15 cellular contexts compared by ENCODE assay signal in the genomic region with DNA sequence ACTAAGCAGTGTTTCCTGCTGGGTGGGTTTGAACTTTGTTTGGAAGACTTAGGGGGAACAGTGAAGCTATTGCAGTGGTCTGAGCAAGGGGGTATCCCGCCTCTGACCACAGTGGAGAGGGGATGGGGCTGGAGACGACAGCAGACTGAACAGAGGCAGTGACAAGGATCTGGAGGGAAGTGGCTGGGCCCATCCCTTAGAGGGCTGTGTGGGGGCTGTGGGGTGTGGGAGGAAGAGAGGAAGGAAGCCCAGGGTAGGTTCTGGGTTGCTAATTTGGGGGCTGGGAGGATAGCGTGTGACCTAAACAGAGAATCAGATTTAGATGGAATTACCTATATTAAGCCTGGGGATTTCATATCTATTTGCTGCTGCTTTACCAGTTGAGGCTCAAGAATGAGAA.
DNase-seq lines count a peak whose midpoint lies in the region; ATAC-seq and TF ChIP-seq lines count a peak whose summit lies in the region.
"Had no signal": no experiment of that assay in that cellular context is flagged by ENCODE, and none has a peak within 500 bp of the region (broad histone marks: within the 10 kb centered on the region; RNA-seq: fewer than 3 reads in every experiment).

No MANE protein-coding gene starts in this region.

- H3K27ac ChIP-seq in heart left ventricle (no peak overlapping the region), left ventricle myocardium inferior (replicated peaks) (no peak overlapping the region), smooth muscle cell (ENCODE audit: low read depth) (no peak overlapping the region)
- H3K27ac ChIP-seq: epithelial cell of prostate, KMS-11 had no signal

- intact Hi-C loops in heart left ventricle (cut with DNase I) (loop anchor here in 7 of 10 donors (10.0 kb wide), 2 partner anchors 374 to 384 kb away; no protein-coding TSS in a partner anchor), left ventricle myocardium inferior (cut with micrococcal nuclease) (no loop called here)

- H3K79me2 ChIP-seq in smooth muscle cell (ENCODE audit: low read depth): peaks cover 3% of the 10 kb centered on the region

- WGBS in heart left ventricle, 4 donors: 53 to 62% (median 58%) methylated on average over 3 of the region's 3 CpGs
- 75% methylated on average over 3 of the region's 3 CpGs for WGBS in smooth muscle cell (ENCODE audit: low lambda C conversion rate)

- peak in 3 of 4 donors; percentile 31 to 61 (median 47) for ATAC-seq in heart left ventricle
- peak; percentile 45 for ATAC-seq in HG03039 (IDR thresholded peaks at IDR 0.05; ENCODE audit: unreplicated experiment)
- peak; percentile 14 for ATAC-seq in activated T-helper 17 cell treated with anti-CD3 and anti-CD28 coated beads, Interleukin-2, amount 50 U/mL, for 72 hours (replicated peaks)
- peak; percentile 31 for ATAC-seq in stimulated activated naive CD8-positive, alpha-beta T cell treated with anti-CD3 and anti-CD28 coated beads, Interleukin-15, amount 100 ng/mL, for 72 hours
- ATAC-seq in omental fat pad (ENCODE audit: low FRiP score): no peak
- ATAC-seq: GM23338 had no signal

- H3K9me3 Mint-ChIP-seq in activated T-helper 17 cell treated with anti-CD3 and anti-CD28 coated beads, Interleukin-2, amount 50 U/mL, for 72 hours: no peaks in the 10 kb centered on the region
- no peaks in the 10 kb centered on the region for H3K9me3 Mint-ChIP-seq in stimulated activated naive CD8-positive, alpha-beta T cell treated with anti-CD3 and anti-CD28 coated beads, Interleukin-15, amount 100 ng/mL, for 72 hours
- H3K9me3 Mint-ChIP-seq: brain, GM23338 had no signal

- H3K4me1 Mint-ChIP-seq in activated T-helper 17 cell treated with anti-CD3 and anti-CD28 coated beads, Interleukin-2, amount 50 U/mL, for 72 hours: peaks cover 43% of the 10 kb centered on the region
- peaks cover 35% of the 10 kb centered on the region for H3K4me1 Mint-ChIP-seq in stimulated activated naive CD8-positive, alpha-beta T cell treated with anti-CD3 and anti-CD28 coated beads, Interleukin-15, amount 100 ng/mL, for 72 hours
- H3K4me1 Mint-ChIP-seq: brain had no signal

- H4K20me1 ChIP-seq in smooth muscle cell (ENCODE audit: low read depth): peaks cover 4% of the 10 kb centered on the region

- H3K27me3 Mint-ChIP-seq in activated T-helper 17 cell treated with anti-CD3 and anti-CD28 coated beads, Interleukin-2, amount 50 U/mL, for 72 hours: no peaks in the 10 kb centered on the region
- H3K27me3 Mint-ChIP-seq in stimulated activated naive CD8-positive, alpha-beta T cell treated with anti-CD3 and anti-CD28 coated beads, Interleukin-15, amount 100 ng/mL, for 72 hours: no peaks in the 10 kb centered on the region
- H3K27me3 Mint-ChIP-seq: progenitor cell of endocrine pancreas had no signal

- H3K9me3 ChIP-seq in heart left ventricle: no peaks in the 10 kb centered on the region
- no peaks in the 10 kb centered on the region for H3K9me3 ChIP-seq in left ventricle myocardium inferior (replicated peaks)
- no peaks in the 10 kb centered on the region for H3K9me3 ChIP-seq in smooth muscle cell (replicated peaks; ENCODE audit: low read depth)

- no peak for TF ChIP-seq POLR2A in heart left ventricle (IDR thresholded peaks at IDR 0.05)

- no peak overlapping the region for H3K9ac ChIP-seq in smooth muscle cell (ENCODE audit: low read depth)
- H3K9ac ChIP-seq: KMS-11 had no signal

- H3K4me3 Mint-ChIP-seq in activated T-helper 17 cell treated with anti-CD3 and anti-CD28 coated beads, Interleukin-2, amount 50 U/mL, for 72 hours: peak overlapping the region; percentile 37
- H3K4me3 Mint-ChIP-seq in stimulated activated naive CD8-positive, alpha-beta T cell treated with anti-CD3 and anti-CD28 coated beads, Interleukin-15, amount 100 ng/mL, for 72 hours: peak overlapping the region in 1 of 2 donors; percentile 19
- H3K4me3 Mint-ChIP-seq: brain, GM23338 had no signal

- no peak overlapping the region for H2AFZ ChIP-seq in smooth muscle cell (ENCODE audit: low read depth)
- H2AFZ ChIP-seq: GM23338 had no signal

- TF ChIP-seq CTCF in heart left ventricle (IDR thresholded peaks at IDR 0.05): no peak
- TF ChIP-seq CTCF in left ventricle myocardium inferior (IDR thresholded peaks at IDR 0.05; ENCODE audit: borderline replicate concordance): no peak
- TF ChIP-seq CTCF in omental fat pad (IDR thresholded peaks at IDR 0.05): no peak
- TF ChIP-seq CTCF in smooth muscle cell (IDR thresholded peaks at IDR 0.05; ENCODE audit: borderline replicate concordance, insufficient read depth, poor library complexity, severe bottlenecking): no peak

- DNase-seq in heart left ventricle (no peak), left ventricle myocardium inferior (no peak), omental fat pad (ENCODE audit: low spot score) (no peak), smooth muscle cell (lab: John Stamatoyannopoulos, UW; ENCODE audit: unreplicated experiment) (no peak), HuH-7.5 (ENCODE audit: low spot score) (no peak)
- DNase-seq in stimulated activated naive CD8-positive, alpha-beta T cell treated with anti-CD3 and anti-CD28 coated beads, Interleukin-15, amount 100 ng/mL, for 72 hours: no peak
- DNase-seq: NCI-H2081 treated with DMSO at 0.1 percent for 48 hours, SW 1271 had no signal

- H3K4me2 ChIP-seq in smooth muscle cell: no peak overlapping the region
- H3K4me2 ChIP-seq: GM23338, KMS-11 had no signal

- H3K27ac Mint-ChIP-seq in activated T-helper 17 cell treated with anti-CD3 and anti-CD28 coated beads, Interleukin-2, amount 50 U/mL, for 72 hours: peak overlapping the region; percentile 87
- H3K27ac Mint-ChIP-seq in stimulated activated naive CD8-positive, alpha-beta T cell treated with anti-CD3 and anti-CD28 coated beads, Interleukin-15, amount 100 ng/mL, for 72 hours: peak overlapping the region; percentile 57 to 93
- H3K27ac Mint-ChIP-seq: brain, GM23338, progenitor cell of endocrine pancreas had no signal

- H3K4me3 ChIP-seq in heart left ventricle (no peak overlapping the region), left ventricle myocardium inferior (no peak overlapping the region), smooth muscle cell (no peak overlapping the region)
- H3K4me3 ChIP-seq: GM23338 had no signal

- H3F3A ChIP-seq in smooth muscle cell (ENCODE audit: low read depth): no peaks in the 10 kb centered on the region

- H3K36me3 ChIP-seq in heart left ventricle (peaks cover 0 to 41% (median 5%) of the 10 kb centered on the region in 9 donors), left ventricle myocardium inferior (peaks cover 3% of the 10 kb centered on the region), smooth muscle cell (ENCODE audit: low read depth) (no peaks in the 10 kb centered on the region)

- H3K36me3 Mint-ChIP-seq in activated T-helper 17 cell treated with anti-CD3 and anti-CD28 coated beads, Interleukin-2, amount 50 U/mL, for 72 hours (ENCODE audit: low read depth): peaks cover 63% of the 10 kb centered on the region

- H3K4me1 ChIP-seq in heart left ventricle: peaks cover 0 to 21% (median 6%) of the 10 kb centered on the region in 12 donors
- H3K4me1 ChIP-seq in left ventricle myocardium inferior: peaks cover 13% of the 10 kb centered on the region
- no peaks in the 10 kb centered on the region for H3K4me1 ChIP-seq in smooth muscle cell (ENCODE audit: low read depth)

- no peaks in the 10 kb centered on the region for H3K27me3 ChIP-seq in heart left ventricle
- H3K27me3 ChIP-seq in left ventricle myocardium inferior (ENCODE audit: low read depth): no peaks in the 10 kb centered on the region
- no peaks in the 10 kb centered on the region for H3K27me3 ChIP-seq in smooth muscle cell (ENCODE audit: low read depth)
